In the genomic region with DNA sequence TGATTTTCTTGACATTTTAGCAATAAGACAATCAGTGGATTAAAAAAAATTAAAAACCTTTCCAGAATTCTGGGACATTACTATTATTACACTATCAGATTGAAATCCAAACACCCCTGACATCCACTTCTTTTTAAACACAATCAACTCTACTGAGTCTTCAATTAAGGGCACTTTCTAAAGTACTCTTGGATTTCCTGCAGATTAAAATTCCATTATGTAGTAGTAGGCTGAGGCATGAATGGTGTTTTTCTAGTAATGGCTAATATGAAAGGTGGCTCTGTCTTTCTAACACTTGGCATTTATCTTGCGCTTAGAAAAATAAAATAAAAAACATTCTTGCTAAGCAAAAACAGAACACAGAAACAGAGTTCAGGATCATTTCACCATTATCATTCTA, we compare ENCODE assay signal across 17 cellular contexts.
A peak's percentile ranks its signal among the peaks of the same experiment; 100 is the strongest.
DNase-seq lines count a peak whose midpoint lies in the region; TF ChIP-seq lines count a peak whose summit lies in the region.
"Had no signal": no experiment of that assay in that cellular context is flagged by ENCODE, and none has a peak within 500 bp of the region (broad histone marks: within the 10 kb centered on the region; RNA-seq: fewer than 3 reads in every experiment).

No MANE protein-coding gene starts in this region.

- H3K9me3 ChIP-seq in SJCRH30 (replicated peaks) (no peaks in the 10 kb centered on the region), osteoblast (ENCODE audit: low read depth, low read length) (no peaks in the 10 kb centered on the region), uterus (no peaks in the 10 kb centered on the region)
- H3K9me3 ChIP-seq: Caco-2 had no signal

- no peaks in the 10 kb centered on the region for H3K9me3 Mint-ChIP-seq in chondrocyte (ENCODE audit: low read depth)
- H3K9me3 Mint-ChIP-seq: CD4-positive, alpha-beta T cell; H9 had no signal

- no peaks in the 10 kb centered on the region for H4K20me1 ChIP-seq in osteoblast (ENCODE audit: insufficient read depth, low read length)

- H3K4me2 ChIP-seq in osteoblast (ENCODE audit: insufficient read depth, low read length), result peak overlapping the region; percentile 73

- intact Hi-C loops in uterus (cut with DNase I; ENCODE audit: low total_unique reads), result no loop called here

- no peaks in the 10 kb centered on the region for H3K27me3 ChIP-seq in SJCRH30
- H3K27me3 ChIP-seq in osteoblast (ENCODE audit: insufficient read depth, low read length), result no peaks in the 10 kb centered on the region
- H3K27me3 ChIP-seq in uterus, result no peaks in the 10 kb centered on the region

- H3K79me2 ChIP-seq in osteoblast (ENCODE audit: insufficient read depth, low read length), result no peaks in the 10 kb centered on the region

- no peak for TF ChIP-seq POLR2A in uterus (IDR thresholded peaks at IDR 0.05)

- DNase-seq in SJCRH30 (peak in 1 of 2 experiments; percentile 44), chondrocyte (ENCODE audit: low spot score) (no peak), osteoblast (ENCODE audit: insufficient read length, low spot score, missing footprints) (no peak), UCSD-AML1 (lab: John Stamatoyannopoulos, UW; ENCODE audit: unreplicated experiment) (no peak), RPMI8226 (no peak), uterus (no peak), NCI-H2227 (lab: John Stamatoyannopoulos, UW; ENCODE audit: unreplicated experiment) (no peak)
- DNase-seq: Caco-2; CD4-positive, alpha-beta T cell; GDM1; H9; NCI-H1048; NCI-H1436 treated with DMSO at 0.1 percent for 48 hours; NCI-H2081; NCI-H2171 treated with DMSO at 0.1 percent for 48 hours; NCI-H446 treated with DMSO at 0.1 percent for 48 hours had no signal

- TF ChIP-seq CTCF in chondrocyte (IDR thresholded peaks at IDR 0.05), result no peak
- TF ChIP-seq CTCF in osteoblast (IDR thresholded peaks at IDR 0.05; ENCODE audit: extremely low read depth, low read depth, low read length), result no peak
- TF ChIP-seq CTCF in uterus (IDR thresholded peaks at IDR 0.05), result no peak

- peaks cover 12% of the 10 kb centered on the region for H3K36me3 Mint-ChIP-seq in chondrocyte (ENCODE audit: low read depth)

- H3K36me3 ChIP-seq in SJCRH30 (peaks cover 27% of the 10 kb centered on the region), osteoblast (ENCODE audit: insufficient read depth, low read length) (peaks cover 9% of the 10 kb centered on the region), uterus (no peaks in the 10 kb centered on the region)

- H3K4me3 Mint-ChIP-seq in chondrocyte (ENCODE audit: unreplicated experiment), result no peak overlapping the region
- H3K4me3 Mint-ChIP-seq: CD4-positive, alpha-beta T cell; H9 had no signal

- no peak overlapping the region for H2AFZ ChIP-seq in osteoblast (ENCODE audit: low read length)

- no peaks in the 10 kb centered on the region for H3K27me3 Mint-ChIP-seq in chondrocyte (ENCODE audit: low read depth)
- H3K27me3 Mint-ChIP-seq: CD4-positive, alpha-beta T cell had no signal

- H3K27ac ChIP-seq in SJCRH30 (peak overlapping the region; percentile 82), osteoblast (ENCODE audit: low read depth, low read length) (no peak overlapping the region), uterus (no peak overlapping the region)
- H3K27ac ChIP-seq: HL-60 had no signal

- peaks cover 55% of the 10 kb centered on the region for H3K4me1 Mint-ChIP-seq in chondrocyte (ENCODE audit: low read depth)
- H3K4me1 Mint-ChIP-seq: H9 had no signal

- H3K4me1 ChIP-seq in SJCRH30 (peaks cover 38% of the 10 kb centered on the region), osteoblast (ENCODE audit: insufficient read depth, low read length) (peaks cover 22% of the 10 kb centered on the region), uterus (no peaks in the 10 kb centered on the region)
- H3K4me1 ChIP-seq: Caco-2 had no signal

- H3K4me3 ChIP-seq in SJCRH30 (peak overlapping the region; percentile 6), osteoblast (ENCODE audit: insufficient read depth, low read length) (no peak overlapping the region), uterus (no peak overlapping the region)

- H3K27ac Mint-ChIP-seq in chondrocyte (ENCODE audit: unreplicated experiment), result peak overlapping the region; percentile 65
- H3K27ac Mint-ChIP-seq: CD4-positive, alpha-beta T cell; H9 had no signal
